Comparison of ENCODE assay signal across 2 cellular contexts in the genomic region with DNA sequence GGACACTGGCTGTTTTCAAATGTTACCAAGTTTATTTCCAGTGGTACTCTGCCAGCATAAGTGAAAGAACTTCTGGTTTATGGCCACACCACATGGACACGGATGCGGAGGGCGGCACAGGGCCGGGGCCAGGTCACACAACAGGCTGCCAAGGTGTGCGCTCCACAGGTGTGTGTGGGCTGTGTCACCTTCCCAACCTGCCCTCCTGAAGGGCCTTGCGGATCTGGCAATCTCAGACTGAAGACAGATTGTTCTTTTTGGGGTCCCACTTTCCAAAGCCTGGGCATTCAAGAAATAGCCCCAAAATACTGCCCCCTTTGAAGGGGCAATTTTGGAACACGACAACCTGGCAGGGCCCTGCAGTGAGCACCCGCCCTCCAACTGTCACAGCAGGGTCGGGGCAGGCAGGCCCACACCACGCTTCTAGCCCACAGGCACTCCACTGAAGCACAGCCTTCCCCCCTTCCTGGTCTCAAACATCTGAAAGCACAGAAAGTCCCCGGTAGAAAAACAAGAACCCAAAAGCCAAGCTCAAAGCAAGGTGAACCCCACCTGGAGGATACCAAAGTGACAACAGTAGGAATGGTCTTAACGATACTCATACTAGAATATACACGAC.
TF ChIP-seq lines count a peak whose summit lies in the region.

No MANE protein-coding gene starts in this region.

TF ChIP-seq in H1, 55 proteins besides CTCF, POLR2A, EP300 and RAD21:
- no peak for TF ChIP-seq NANOG (IDR thresholded peaks at IDR 0.05; ENCODE audit: insufficient read depth, low read depth, low read length, poor library complexity, severe bottlenecking)
- no peak for TF ChIP-seq ASH2L (IDR thresholded peaks at IDR 0.05; ENCODE audit: low read length)
- no peak for TF ChIP-seq TEAD4 (IDR thresholded peaks at IDR 0.05; ENCODE audit: low read depth, low read length)
- TF ChIP-seq NRF1 (IDR thresholded peaks at IDR 0.05; ENCODE audit: low read depth, low read length) = no peak
- TF ChIP-seq SP1 (IDR thresholded peaks at IDR 0.05; ENCODE audit: low read depth, low read length) = no peak
- TF ChIP-seq FOSL1 (IDR thresholded peaks at IDR 0.05; ENCODE audit: insufficient read depth, low read depth, low read length) = no peak
- no peak for TF ChIP-seq CHD2 (IDR thresholded peaks at IDR 0.05; ENCODE audit: low read length)
- TF ChIP-seq, protein P1, sequence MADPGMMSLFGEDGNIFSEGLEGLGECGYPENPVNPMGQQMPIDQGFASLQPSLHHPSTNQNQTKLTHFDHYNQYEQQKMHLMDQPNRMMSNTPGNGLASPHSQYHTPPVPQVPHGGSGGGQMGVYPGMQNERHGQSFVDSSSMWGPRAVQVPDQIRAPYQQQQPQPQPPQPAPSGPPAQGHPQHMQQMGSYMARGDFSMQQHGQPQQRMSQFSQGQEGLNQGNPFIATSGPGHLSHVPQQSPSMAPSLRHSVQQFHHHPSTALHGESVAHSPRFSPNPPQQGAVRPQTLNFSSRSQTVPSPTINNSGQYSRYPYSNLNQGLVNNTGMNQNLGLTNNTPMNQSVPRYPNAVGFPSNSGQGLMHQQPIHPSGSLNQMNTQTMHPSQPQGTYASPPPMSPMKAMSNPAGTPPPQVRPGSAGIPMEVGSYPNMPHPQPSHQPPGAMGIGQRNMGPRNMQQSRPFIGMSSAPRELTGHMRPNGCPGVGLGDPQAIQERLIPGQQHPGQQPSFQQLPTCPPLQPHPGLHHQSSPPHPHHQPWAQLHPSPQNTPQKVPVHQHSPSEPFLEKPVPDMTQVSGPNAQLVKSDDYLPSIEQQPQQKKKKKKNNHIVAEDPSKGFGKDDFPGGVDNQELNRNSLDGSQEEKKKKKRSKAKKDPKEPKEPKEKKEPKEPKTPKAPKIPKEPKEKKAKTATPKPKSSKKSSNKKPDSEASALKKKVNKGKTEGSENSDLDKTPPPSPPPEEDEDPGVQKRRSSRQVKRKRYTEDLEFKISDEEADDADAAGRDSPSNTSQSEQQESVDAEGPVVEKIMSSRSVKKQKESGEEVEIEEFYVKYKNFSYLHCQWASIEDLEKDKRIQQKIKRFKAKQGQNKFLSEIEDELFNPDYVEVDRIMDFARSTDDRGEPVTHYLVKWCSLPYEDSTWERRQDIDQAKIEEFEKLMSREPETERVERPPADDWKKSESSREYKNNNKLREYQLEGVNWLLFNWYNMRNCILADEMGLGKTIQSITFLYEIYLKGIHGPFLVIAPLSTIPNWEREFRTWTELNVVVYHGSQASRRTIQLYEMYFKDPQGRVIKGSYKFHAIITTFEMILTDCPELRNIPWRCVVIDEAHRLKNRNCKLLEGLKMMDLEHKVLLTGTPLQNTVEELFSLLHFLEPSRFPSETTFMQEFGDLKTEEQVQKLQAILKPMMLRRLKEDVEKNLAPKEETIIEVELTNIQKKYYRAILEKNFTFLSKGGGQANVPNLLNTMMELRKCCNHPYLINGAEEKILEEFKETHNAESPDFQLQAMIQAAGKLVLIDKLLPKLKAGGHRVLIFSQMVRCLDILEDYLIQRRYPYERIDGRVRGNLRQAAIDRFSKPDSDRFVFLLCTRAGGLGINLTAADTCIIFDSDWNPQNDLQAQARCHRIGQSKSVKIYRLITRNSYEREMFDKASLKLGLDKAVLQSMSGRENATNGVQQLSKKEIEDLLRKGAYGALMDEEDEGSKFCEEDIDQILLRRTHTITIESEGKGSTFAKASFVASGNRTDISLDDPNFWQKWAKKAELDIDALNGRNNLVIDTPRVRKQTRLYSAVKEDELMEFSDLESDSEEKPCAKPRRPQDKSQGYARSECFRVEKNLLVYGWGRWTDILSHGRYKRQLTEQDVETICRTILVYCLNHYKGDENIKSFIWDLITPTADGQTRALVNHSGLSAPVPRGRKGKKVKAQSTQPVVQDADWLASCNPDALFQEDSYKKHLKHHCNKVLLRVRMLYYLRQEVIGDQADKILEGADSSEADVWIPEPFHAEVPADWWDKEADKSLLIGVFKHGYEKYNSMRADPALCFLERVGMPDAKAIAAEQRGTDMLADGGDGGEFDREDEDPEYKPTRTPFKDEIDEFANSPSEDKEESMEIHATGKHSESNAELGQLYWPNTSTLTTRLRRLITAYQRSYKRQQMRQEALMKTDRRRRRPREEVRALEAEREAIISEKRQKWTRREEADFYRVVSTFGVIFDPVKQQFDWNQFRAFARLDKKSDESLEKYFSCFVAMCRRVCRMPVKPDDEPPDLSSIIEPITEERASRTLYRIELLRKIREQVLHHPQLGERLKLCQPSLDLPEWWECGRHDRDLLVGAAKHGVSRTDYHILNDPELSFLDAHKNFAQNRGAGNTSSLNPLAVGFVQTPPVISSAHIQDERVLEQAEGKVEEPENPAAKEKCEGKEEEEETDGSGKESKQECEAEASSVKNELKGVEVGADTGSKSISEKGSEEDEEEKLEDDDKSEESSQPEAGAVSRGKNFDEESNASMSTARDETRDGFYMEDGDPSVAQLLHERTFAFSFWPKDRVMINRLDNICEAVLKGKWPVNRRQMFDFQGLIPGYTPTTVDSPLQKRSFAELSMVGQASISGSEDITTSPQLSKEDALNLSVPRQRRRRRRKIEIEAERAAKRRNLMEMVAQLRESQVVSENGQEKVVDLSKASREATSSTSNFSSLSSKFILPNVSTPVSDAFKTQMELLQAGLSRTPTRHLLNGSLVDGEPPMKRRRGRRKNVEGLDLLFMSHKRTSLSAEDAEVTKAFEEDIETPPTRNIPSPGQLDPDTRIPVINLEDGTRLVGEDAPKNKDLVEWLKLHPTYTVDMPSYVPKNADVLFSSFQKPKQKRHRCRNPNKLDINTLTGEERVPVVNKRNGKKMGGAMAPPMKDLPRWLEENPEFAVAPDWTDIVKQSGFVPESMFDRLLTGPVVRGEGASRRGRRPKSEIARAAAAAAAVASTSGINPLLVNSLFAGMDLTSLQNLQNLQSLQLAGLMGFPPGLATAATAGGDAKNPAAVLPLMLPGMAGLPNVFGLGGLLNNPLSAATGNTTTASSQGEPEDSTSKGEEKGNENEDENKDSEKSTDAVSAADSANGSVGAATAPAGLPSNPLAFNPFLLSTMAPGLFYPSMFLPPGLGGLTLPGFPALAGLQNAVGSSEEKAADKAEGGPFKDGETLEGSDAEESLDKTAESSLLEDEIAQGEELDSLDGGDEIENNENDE (IDR thresholded peaks at IDR 0.05; ENCODE audit: insufficient replicate concordance, low read length) = no peak
- TF ChIP-seq RFX5 (IDR thresholded peaks at IDR 0.05; ENCODE audit: borderline replicate concordance, low read depth, low read length) = no peak
- no peak for TF ChIP-seq CHD1 (IDR thresholded peaks at IDR 0.05; ENCODE audit: low read depth, low read length)
- no peak for TF ChIP-seq EZH2 (IDR thresholded peaks at IDR 0.05; ENCODE audit: low read depth, low read length, severe bottlenecking)
- no peak for TF ChIP-seq HDAC6 (IDR thresholded peaks at IDR 0.05; ENCODE audit: low read depth, low read length)
- TF ChIP-seq SRF (IDR thresholded peaks at IDR 0.05; ENCODE audit: low read depth, low read length) = no peak
- TF ChIP-seq, protein P2, sequence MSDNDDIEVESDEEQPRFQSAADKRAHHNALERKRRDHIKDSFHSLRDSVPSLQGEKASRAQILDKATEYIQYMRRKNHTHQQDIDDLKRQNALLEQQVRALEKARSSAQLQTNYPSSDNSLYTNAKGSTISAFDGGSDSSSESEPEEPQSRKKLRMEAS (IDR thresholded peaks at IDR 0.05) = no peak
- TF ChIP-seq HDAC2 (IDR thresholded peaks at IDR 0.05; ENCODE audit: borderline replicate concordance in 1 of 2, low read depth in 2 of 2, low read length in 2 of 2) = no peak
- TF ChIP-seq JUND (IDR thresholded peaks at IDR 0.05; ENCODE audit: low read length) = no peak
- TF ChIP-seq ZNF274 (IDR thresholded peaks at IDR 0.05; ENCODE audit: borderline replicate concordance, extremely low read depth, low read length) = no peak

TF ChIP-seq in HEK293T, 16 proteins besides CTCF, POLR2A, EP300 and RAD21:
- TF ChIP-seq BHLHE40 (IDR thresholded peaks at IDR 0.05; ENCODE audit: borderline replicate concordance) (no peak), FOXA1 (IDR thresholded peaks at IDR 0.05) (no peak), HDGF (IDR thresholded peaks at IDR 0.05; ENCODE audit: borderline replicate concordance) (no peak), LEF1 (IDR thresholded peaks at IDR 0.05; ENCODE audit: borderline replicate concordance) (no peak), FOXK2 (IDR thresholded peaks at IDR 0.05) (no peak), ARNT (IDR thresholded peaks at IDR 0.05) (no peak), NFRKB (IDR thresholded peaks at IDR 0.05) (no peak)
